ENCODE assay signal across 1 cellular context in genomic region chr22:43172191-43172590, GRCh38.
TF ChIP-seq lines count a peak whose summit lies in the region.

No MANE protein-coding gene starts in this region.

TF ChIP-seq in IMR-90, 13 proteins besides CTCF, POLR2A, EP300 and RAD21:
- TF ChIP-seq MAZ (IDR thresholded peaks at IDR 0.05; ENCODE audit: borderline replicate concordance, low read depth, low read length) (no peak), CEBPB (IDR thresholded peaks at IDR 0.05; ENCODE audit: low read depth, low read length) (no peak), USF2 (IDR thresholded peaks at IDR 0.05; ENCODE audit: low read depth, low read length) (no peak), RCOR1 (IDR thresholded peaks at IDR 0.05; ENCODE audit: insufficient replicate concordance, low read length) (no peak), ELK1 (IDR thresholded peaks at IDR 0.05; ENCODE audit: borderline replicate concordance, low read depth, low read length) (no peak), MAFK (IDR thresholded peaks at IDR 0.05; ENCODE audit: low read depth, low read length) (no peak), CHD1 (IDR thresholded peaks at IDR 0.05; ENCODE audit: low read depth, low read length) (no peak), RFX5 (IDR thresholded peaks at IDR 0.05; ENCODE audit: low read depth, low read length) (no peak), FOS (IDR thresholded peaks at IDR 0.05; ENCODE audit: low read depth, low read length) (no peak), NFE2L2 (IDR thresholded peaks at IDR 0.05; ENCODE audit: low read depth, low read length) (no peak), SMC3 (IDR thresholded peaks at IDR 0.05; ENCODE audit: low read depth, low read length) (no peak), MXI1 (IDR thresholded peaks at IDR 0.05; ENCODE audit: borderline replicate concordance, low read depth, low read length) (no peak), BHLHE40 (IDR thresholded peaks at IDR 0.05; ENCODE audit: low read depth, low read length) (no peak)
